ENCODE assay signal across 9 cellular contexts in genomic region chr6:35259946-35260626, GRCh38. TPM values are rescaled to one million over a fixed set of nuclear protein-coding genes. Genes with fewer than 3 reads are reported as not detected.
DNase-seq lines count a peak whose midpoint lies in the region; ATAC-seq, FAIRE-seq and TF ChIP-seq lines count a peak whose summit lies in the region.
"Had no signal": no experiment of that assay in that cellular context is flagged by ENCODE, and none has a peak within 500 bp of the region (broad histone marks: within the 10 kb centered on the region; RNA-seq: fewer than 3 reads in every experiment).

No MANE protein-coding gene starts in this region.

- H3K27ac Mint-ChIP-seq in activated naive CD8-positive, alpha-beta T cell treated with anti-CD3 and anti-CD28 coated beads for 36 hours = peak overlapping the region; percentile 80

- DNase-seq in HK-2 (ENCODE audit: unreplicated experiment) (peak; percentile 79), left ventricle myocardium superior (peak; percentile 85), putamen (ENCODE audit: low spot score) (peak; percentile 46), urothelium cell line (ENCODE audit: low spot score) (peak; percentile 82)
- DNase-seq in activated naive CD8-positive, alpha-beta T cell treated with anti-CD3 and anti-CD28 coated beads for 36 hours = peak; percentile 81

- H3K36me3 Mint-ChIP-seq in activated naive CD8-positive, alpha-beta T cell treated with anti-CD3 and anti-CD28 coated beads for 36 hours = no peaks in the 10 kb centered on the region

- H3K9me3 Mint-ChIP-seq in activated naive CD8-positive, alpha-beta T cell treated with anti-CD3 and anti-CD28 coated beads for 36 hours = no peaks in the 10 kb centered on the region

- H3K4me1 Mint-ChIP-seq in activated naive CD8-positive, alpha-beta T cell treated with anti-CD3 and anti-CD28 coated beads for 36 hours = peaks cover 44% of the 10 kb centered on the region

- peak overlapping the region; percentile 78 for H3K4me3 Mint-ChIP-seq in activated naive CD8-positive, alpha-beta T cell treated with anti-CD3 and anti-CD28 coated beads for 36 hours

- peak; percentile 39 for ATAC-seq in GM19372 (IDR thresholded peaks at IDR 0.05; ENCODE audit: low read depth, unreplicated experiment)
- ATAC-seq in SK-N-SH treated with all-trans-retinoic acid at 6 μM for 48 hours = peak; percentile 35
- peak; percentile 75 for ATAC-seq in left ventricle myocardium superior

- no peak for TF ChIP-seq CTCF in C4-2B (conservative IDR thresholded peaks at IDR 0.05)

- H3K27ac ChIP-seq in C4-2B = peak overlapping the region; percentile 81

- intact Hi-C loops in left ventricle myocardium superior (cut with micrococcal nuclease) = no loop called here

- H3K27me3 Mint-ChIP-seq in activated naive CD8-positive, alpha-beta T cell treated with anti-CD3 and anti-CD28 coated beads for 36 hours = no peaks in the 10 kb centered on the region

- no peak for FAIRE-seq in urothelium cell line (lab: Jason Lieb, UNC)

TF ChIP-seq in SK-N-SH treated with all-trans-retinoic acid at 6 μM for 48 hours, 23 proteins besides CTCF, POLR2A, EP300 and RAD21:
- no peak for TF ChIP-seq ZFP30 (CRISPR knock-in tag; IDR thresholded peaks at IDR 0.05)
- TF ChIP-seq OSR1 (CRISPR knock-in tag; IDR thresholded peaks at IDR 0.05) = no peak
- no peak for TF ChIP-seq POU6F1 (CRISPR knock-in tag; IDR thresholded peaks at IDR 0.05; ENCODE audit: borderline replicate concordance, low read depth)
- no peak for TF ChIP-seq CSRNP3 (CRISPR knock-in tag; IDR thresholded peaks at IDR 0.05)
- TF ChIP-seq BACH2 (CRISPR knock-in tag; IDR thresholded peaks at IDR 0.05; ENCODE audit: borderline replicate concordance) = no peak
- no peak for TF ChIP-seq ARNTL (CRISPR knock-in tag; IDR thresholded peaks at IDR 0.05; ENCODE audit: borderline replicate concordance, low read depth)

RNA-seq across cellular contexts. Expression of gene ZNF76, which starts 0.6 kb away (rescaled TPM):
- 10 to 100 TPM; 25.7 to 26.1 TPM for total RNA-seq in activated naive CD8-positive, alpha-beta T cell treated with anti-CD3 and anti-CD28 coated beads for 36 hours
- total RNA-seq in left ventricle myocardium superior = 44.1 TPM

RNA-seq across cellular contexts. Expression of gene DEF6, which starts 37.5 kb away (rescaled TPM):
- total RNA-seq in activated naive CD8-positive, alpha-beta T cell treated with anti-CD3 and anti-CD28 coated beads for 36 hours = 10 to 100 TPM; 74.3 to 75.7 TPM
- 1.8 TPM for total RNA-seq in left ventricle myocardium superior

RNA-seq across cellular contexts. Expression of gene SCUBE3, which starts 46.3 kb away (rescaled TPM):
- total RNA-seq in activated naive CD8-positive, alpha-beta T cell treated with anti-CD3 and anti-CD28 coated beads for 36 hours = not detected
- total RNA-seq in left ventricle myocardium superior = 3.5 TPM
- total RNA-seq: T-helper 1 cell treated with Interleukin-12 subunit alpha and Interleukin-12 subunit beta and Interleukin-4 antibody, amounts not matched to agents 30 ng/mL and 1 ng/mL, for 36 hours had no signal

Comparison
In these comparisons a context has a peak if more than half of its experiments do, and no peak if none do; other contexts are left out.
1. Peak in every context shown above with its lines: DNase-seq, ATAC-seq and H3K27ac ChIP-seq.
2. RNA of gene DEF6, which starts 37.5 kb away (total RNA-seq): 74.3 to 75.7 TPM in activated naive CD8-positive, alpha-beta T cell treated with anti-CD3 and anti-CD28 coated beads for 36 hours; 1.8 TPM in left ventricle myocardium superior (single experiment); every median in the first group is over 10 times any median in the second.